3 cellular contexts compared by ENCODE assay signal in genomic region chr1:232978091-232978634, GRCh38.
TF ChIP-seq lines count a peak whose summit lies in the region.

No MANE protein-coding gene starts in this region.

TF ChIP-seq in GM12891, 5 proteins besides CTCF, POLR2A, EP300 and RAD21 (continued from another document):
- TF ChIP-seq TAF1 (IDR thresholded peaks at IDR 0.05; ENCODE audit: low read depth, low read length), result no peak

TF ChIP-seq in SK-N-SH treated with all-trans-retinoic acid at 6 μM for 48 hours, 23 proteins besides CTCF, POLR2A, EP300 and RAD21 (continued from another document):
- TF ChIP-seq PPARA (CRISPR knock-in tag; IDR thresholded peaks at IDR 0.05; ENCODE audit: borderline replicate concordance), result no peak
- no peak for TF ChIP-seq TOX (CRISPR knock-in tag; IDR thresholded peaks at IDR 0.05; ENCODE audit: borderline replicate concordance)
- TF ChIP-seq ZNF565 (CRISPR knock-in tag; conservative IDR thresholded peaks at IDR 0.05; ENCODE audit: low read depth), result no peak
- TF ChIP-seq GLIS3 (CRISPR knock-in tag; IDR thresholded peaks at IDR 0.05), result no peak
- no peak for TF ChIP-seq ZFP30 (CRISPR knock-in tag; IDR thresholded peaks at IDR 0.05)
- TF ChIP-seq PATZ1 (CRISPR knock-in tag; IDR thresholded peaks at IDR 0.05; ENCODE audit: borderline replicate concordance), result no peak
- TF ChIP-seq ARNTL (CRISPR knock-in tag; IDR thresholded peaks at IDR 0.05; ENCODE audit: borderline replicate concordance, low read depth), result no peak
- TF ChIP-seq SNAI2 (CRISPR knock-in tag; IDR thresholded peaks at IDR 0.05), result no peak
- TF ChIP-seq ZC3H10 (CRISPR knock-in tag; IDR thresholded peaks at IDR 0.05), result no peak
- TF ChIP-seq POU6F1 (CRISPR knock-in tag; IDR thresholded peaks at IDR 0.05; ENCODE audit: borderline replicate concordance, low read depth), result no peak
- TF ChIP-seq CREB5 (CRISPR knock-in tag; IDR thresholded peaks at IDR 0.05; ENCODE audit: low read depth), result no peak
- no peak for TF ChIP-seq ESRRG (CRISPR knock-in tag; IDR thresholded peaks at IDR 0.05)
- TF ChIP-seq ZFP3 (CRISPR knock-in tag; IDR thresholded peaks at IDR 0.05), result no peak
- TF ChIP-seq CSDC2 (CRISPR knock-in tag; IDR thresholded peaks at IDR 0.05), result no peak
- no peak for TF ChIP-seq CSRNP3 (CRISPR knock-in tag; IDR thresholded peaks at IDR 0.05)
- peak; percentile 94 for TF ChIP-seq TCF4 (CRISPR knock-in tag; IDR thresholded peaks at IDR 0.05; ENCODE audit: borderline replicate concordance)
- TF ChIP-seq TSHZ2 (CRISPR knock-in tag; IDR thresholded peaks at IDR 0.05), result peak; percentile 83; the same call in 1 of the 2 replicates
- TF ChIP-seq ZNF70 (CRISPR knock-in tag; IDR thresholded peaks at IDR 0.05), result no peak
- TF ChIP-seq RARB (CRISPR knock-in tag; IDR thresholded peaks at IDR 0.05), result no peak
- TF ChIP-seq ISL1 (CRISPR knock-in tag; IDR thresholded peaks at IDR 0.05), result no peak
- no peak for TF ChIP-seq BACH2 (CRISPR knock-in tag; IDR thresholded peaks at IDR 0.05; ENCODE audit: borderline replicate concordance)

TF ChIP-seq in HepG2, 621 proteins besides CTCF, POLR2A, EP300 and RAD21:
- TF ChIP-seq ZMAT5 (CRISPR knock-in tag; IDR thresholded peaks at IDR 0.05; ENCODE audit: borderline replicate concordance, low read depth) (no peak), ZBTB34 (CRISPR knock-in tag; IDR thresholded peaks at IDR 0.05) (no peak)
TF ChIP-seq in HepG2: peak in this region for 0.
